7 cellular contexts compared by ENCODE assay signal in genomic region chr3:125310623-125311076, GRCh38.
DNase-seq lines count a peak whose midpoint lies in the region; ATAC-seq and TF ChIP-seq lines count a peak whose summit lies in the region.

No MANE protein-coding gene starts in this region.

- H3K4me3 ChIP-seq in mononuclear cell (ENCODE audit: low read length), result peak overlapping the region; percentile 12
- H3K4me3 ChIP-seq in upper lobe of left lung, result peak overlapping the region in 3 of 4 donors; percentile 22 to 44 (median 38)

- H3K36me3 Mint-ChIP-seq in activated T-cell treated with anti-CD3 and anti-CD28 coated beads, Interleukin-2, amount 50 U/mL, for 24 hours (ENCODE audit: low read depth), result peaks cover 68% of the 10 kb centered on the region

- 29 to 38% methylated on average over 5 of the region's 5 CpGs for WGBS in upper lobe of left lung, 2 donors

- H3K27ac Mint-ChIP-seq in activated T-cell treated with anti-CD3 and anti-CD28 coated beads, Interleukin-2, amount 50 U/mL, for 24 hours, result peak overlapping the region; percentile 91

- peak overlapping the region; percentile 81 for H3K4me3 Mint-ChIP-seq in activated T-cell treated with anti-CD3 and anti-CD28 coated beads, Interleukin-2, amount 50 U/mL, for 24 hours

- ATAC-seq in upper lobe of left lung (ENCODE audit: low FRiP score in 2 of 2), result peak in 1 of 2 donors; percentile 40

- TF ChIP-seq EP300 in upper lobe of left lung (IDR thresholded peaks at IDR 0.05), result no peak

- no peak for TF ChIP-seq CTCF in upper lobe of left lung (IDR thresholded peaks at IDR 0.05)

- TF ChIP-seq POLR2A in upper lobe of left lung (IDR thresholded peaks at IDR 0.05), result no peak

- H3K4me1 ChIP-seq in mononuclear cell (ENCODE audit: insufficient read depth, low read length), result peaks cover 12% of the 10 kb centered on the region
- H3K4me1 ChIP-seq in upper lobe of left lung, result peaks cover 2 to 13% (median 6%) of the 10 kb centered on the region in 4 donors

- peaks cover 0 to 9% (median 0%) of the 10 kb centered on the region in 4 donors for H3K36me3 ChIP-seq in upper lobe of left lung

- H3K27me3 ChIP-seq in mononuclear cell (ENCODE audit: insufficient read depth, low read length), result no peaks in the 10 kb centered on the region
- no peaks in the 10 kb centered on the region for H3K27me3 ChIP-seq in upper lobe of left lung

- peaks cover 59% of the 10 kb centered on the region for H3K4me1 Mint-ChIP-seq in activated T-cell treated with anti-CD3 and anti-CD28 coated beads, Interleukin-2, amount 50 U/mL, for 24 hours (ENCODE audit: low read depth)

- H3K27me3 Mint-ChIP-seq in activated T-cell treated with anti-CD3 and anti-CD28 coated beads, Interleukin-2, amount 50 U/mL, for 24 hours, result no peaks in the 10 kb centered on the region

- DNase-seq in NK-92 treated with Interleukin-12 subunit alpha and Interleukin-12 subunit beta, amount 100 ng/mL, for 24 hours (lab: John Stamatoyannopoulos, UW), result peak; percentile 60
- DNase-seq in activated T-cell treated with anti-CD3 and anti-CD28 coated beads, Interleukin-2, amount 50 U/mL, for 24 hours, result peak; percentile 60
- DNase-seq in upper lobe of left lung (peak in 1 of 2 donors; percentile 38), NCI-H1694 treated with DMSO at 0.1 percent for 48 hours (lab: John Stamatoyannopoulos, UW) (no peak), SK-N-DZ (ENCODE audit: low spot score) (no peak), NCI-H510A (lab: John Stamatoyannopoulos, UW) (no peak)

- peak overlapping the region; percentile 26 to 71 (median 43) for H3K27ac ChIP-seq in upper lobe of left lung

- H3K9me3 Mint-ChIP-seq in activated T-cell treated with anti-CD3 and anti-CD28 coated beads, Interleukin-2, amount 50 U/mL, for 24 hours, result no peaks in the 10 kb centered on the region

- H3K9me3 ChIP-seq in mononuclear cell (ENCODE audit: low read depth, low read length) (no peaks in the 10 kb centered on the region), upper lobe of left lung (no peaks in the 10 kb centered on the region)

Comparison
In these comparisons a context has a peak if more than half of its experiments do, and no peak if none do; other contexts are left out.
1. DNase-seq: peak in NK-92 treated with Interleukin-12 subunit alpha and Interleukin-12 subunit beta, amount 100 ng/mL, for 24 hours (single experiment) and activated T-cell treated with anti-CD3 and anti-CD28 coated beads, Interleukin-2, amount 50 U/mL, for 24 hours (single experiment); none in NCI-H1694 treated with DMSO at 0.1 percent for 48 hours (single experiment), SK-N-DZ (single experiment) and NCI-H510A (single experiment).